In genomic region chr5:56676091-56676768, GRCh38 we compare ENCODE assay signal across 15 cellular contexts.
A peak's percentile ranks its signal among the peaks of the same experiment; 100 is the strongest.
DNase-seq lines count a peak whose midpoint lies in the region; ATAC-seq, FAIRE-seq and TF ChIP-seq lines count a peak whose summit lies in the region.
"Had no signal": no experiment of that assay in that cellular context is flagged by ENCODE, and none has a peak within 500 bp of the region (broad histone marks: within the 10 kb centered on the region; RNA-seq: fewer than 3 reads in every experiment).

No MANE protein-coding gene starts in this region.

- DNase-seq in GM12878 (ENCODE audit: low read depth, low spot score) (no peak), mucosa of gallbladder (ENCODE audit: low spot score) (peak; percentile 43), NCI-H2196 treated with DMSO at 0.1 percent for 48 hours (lab: John Stamatoyannopoulos, UW; ENCODE audit: unreplicated experiment) (no peak), NCI-H1930 (lab: John Stamatoyannopoulos, UW) (no peak), 8988T (no peak)
- DNase-seq in effector CD4-positive, alpha-beta T cell = no peak
- DNase-seq: activated CD4-positive, alpha-beta memory T cell treated with anti-CD3 and anti-CD28 coated beads, Interleukin-2, amount 10 ng/mL, durations not matched to agents 7 days and 5 days; activated gamma-delta T cell treated with Interleukin-2 at 50 U/mL for 16 hours; H7; Kasumi-1; psoas muscle; stimulated activated CD4-positive, alpha-beta T cell treated with anti-CD3 and anti-CD28 coated beads, Interleukin-4, amount 100 ng/mL, for 24 hours had no signal

- TF ChIP-seq RAD21 in GM12878 (IDR thresholded peaks at IDR 0.05; ENCODE audit: insufficient read depth, low read depth, low read length) = no peak

- H3K9ac ChIP-seq in GM12878 (ENCODE audit: control insufficient read depth, insufficient read depth, low read length) = no peak overlapping the region
- H3K9ac ChIP-seq: BLaER1 had no signal

- TF ChIP-seq EP300 in GM12878 (IDR thresholded peaks at IDR 0.05; ENCODE audit: borderline replicate concordance in 1 of 2, control insufficient read depth in 1 of 2, low read depth in 2 of 2, low read length in 2 of 2) = peak in 1 of 2 experiments; percentile 64; a peak in 1 of 4 replicates

- H3K4me1 ChIP-seq in GM12878 (ENCODE audit: control insufficient read depth, insufficient read depth, low read length) = peaks cover 2% of the 10 kb centered on the region; the same call in 1 of the 2 replicates
- H3K4me1 ChIP-seq: psoas muscle had no signal

- H3K4me2 ChIP-seq in GM12878 (ENCODE audit: control insufficient read depth, insufficient read depth) = no peak overlapping the region
- H3K4me2 ChIP-seq: BLaER1 had no signal

- in situ Hi-C loops in GM12878 (cut with MboI) = no loop called here

- H3K27ac ChIP-seq in GM12878 (ENCODE audit: control insufficient read depth, insufficient read depth) = no peak overlapping the region
- H3K27ac ChIP-seq: BLaER1, psoas muscle had no signal

- no peaks in the 10 kb centered on the region for H3K36me3 ChIP-seq in GM12878 (ENCODE audit: control insufficient read depth in 2 of 2, insufficient read depth in 2 of 2, low read length in 1 of 2)
- H3K36me3 ChIP-seq: BLaER1 had no signal

- no peak for TF ChIP-seq POLR2A in GM12878 (IDR thresholded peaks at IDR 0.05; ENCODE audit: low read depth, low read length)

- POLR2A ChIA-PET in GM12878 (lab: Charles Lee) = interaction anchor here (1.0 to 3.6 kb wide), 5 partner anchors 8 to 262 kb away, joined by 4 to 19 read pairs (median 5); no protein-coding TSS in a partner anchor

- CTCF ChIA-PET in GM12878 (lab: Yijun Ruan, JAX) = interaction anchor here (0.6 to 3.2 kb wide), 7 partner anchors 10 to 363 kb away, joined by 3 to 18 read pairs (median 3); no protein-coding TSS in a partner anchor

- no peak for TF ChIP-seq CTCF in GM12878 (IDR thresholded peaks at IDR 0.05 in 2 of 3, conservative IDR thresholded peaks at IDR 0.05 in 1 of 3; ENCODE audit: control insufficient read depth in 2 of 3, extremely low read depth in 1 of 3, insufficient read depth in 1 of 3, low read depth in 3 of 3, low read length in 3 of 3)

- no peak for FAIRE-seq in GM12878 (lab: Jason Lieb, UNC)

- 41% methylated on average over 4 of the region's 4 CpGs for WGBS in GM12878 (ENCODE audit: insufficient coverage, insufficient replicate concordance, low lambda C conversion rate, missing lambda C conversion rate)

- intact Hi-C loops in GM12878 (cut with micrococcal nuclease; ENCODE audit: unreplicated experiment) = no loop called here

- RAD21 ChIA-PET in GM12878 (lab: Charles Lee; ENCODE audit: unreplicated experiment) = interaction anchor here (0.7 to 4.4 kb wide), 8 partner anchors 11 to 406 kb away, joined by 3 to 49 read pairs (median 3); partner anchors contain the start of gene MAP3K1

- no peaks in the 10 kb centered on the region for H3K9me3 ChIP-seq in GM12878 (replicated peaks; ENCODE audit: control insufficient read depth, insufficient read depth, low read length)
- H3K9me3 ChIP-seq: psoas muscle had no signal

- H4K20me1 ChIP-seq in GM12878 (ENCODE audit: control insufficient read depth, insufficient read depth) = no peaks in the 10 kb centered on the region
- H4K20me1 ChIP-seq: BLaER1 had no signal

- BruUV-seq in GM12878 (replicated peaks; lab: Mats Ljungman, UMichigan) = no TSS peak

- no peaks in the 10 kb centered on the region for H3K27me3 ChIP-seq in GM12878 (replicated peaks in 1 of 2; ENCODE audit: control insufficient read depth in 2 of 2, insufficient read depth in 2 of 2, low read length in 1 of 2)
- H3K27me3 ChIP-seq: BLaER1 had no signal

- no peak overlapping the region for H3K4me3 ChIP-seq in GM12878
- H3K4me3 ChIP-seq: BLaER1, psoas muscle had no signal

- H3K79me2 ChIP-seq in GM12878 (ENCODE audit: control insufficient read depth, insufficient read depth, low read length) = no peaks in the 10 kb centered on the region

- ATAC-seq in GM18520 (IDR thresholded peaks at IDR 0.05; ENCODE audit: unreplicated experiment) = peak; percentile 85
- peak; percentile 63 for ATAC-seq in HG03175 (IDR thresholded peaks at IDR 0.05; ENCODE audit: unreplicated experiment)
- peak; percentile 95 for ATAC-seq in GM12878
- ATAC-seq: psoas muscle had no signal

- SMC1A ChIA-PET in GM12878 (lab: Charles Lee; ENCODE audit: uncharacterized antibody, unreplicated experiment) = interaction anchor here (0.8 to 3.5 kb wide), 11 partner anchors 8 to 347 kb away, joined by 3 to 46 read pairs (median 3); no protein-coding TSS in a partner anchor

- H2AFZ ChIP-seq in GM12878 (ENCODE audit: control insufficient read depth, low read depth, low read length) = no peak overlapping the region

TF ChIP-seq in GM12878, 131 proteins besides CTCF, POLR2A, EP300 and RAD21 (continues in another document):
- TF ChIP-seq BHLHE40 (IDR thresholded peaks at IDR 0.05; ENCODE audit: borderline replicate concordance in 1 of 2, low read depth in 2 of 2, low read length in 1 of 2) (peak in 1 of 2 experiments; percentile 51; a peak in 1 of 4 replicates), RELA (IDR thresholded peaks at IDR 0.05; ENCODE audit: borderline replicate concordance, partially characterized antibody) (no peak), SREBF1 (IDR thresholded peaks at IDR 0.05; ENCODE audit: low read length) (no peak), ZNF207 (IDR thresholded peaks at IDR 0.05; ENCODE audit: borderline replicate concordance) (no peak), JUND (IDR thresholded peaks at IDR 0.05; ENCODE audit: low read depth, low read length) (no peak), RELB (IDR thresholded peaks at IDR 0.05; ENCODE audit: low read depth) (peak; percentile 35; the same call in 1 of the 2 replicates), YBX1 (IDR thresholded peaks at IDR 0.05) (no peak), CUX1 (IDR thresholded peaks at IDR 0.05; ENCODE audit: insufficient replicate concordance, low read depth, low read length) (peak; percentile 72), RFX5 (IDR thresholded peaks at IDR 0.05; ENCODE audit: low read depth, low read length) (no peak)
